In genomic region chr5:54717870-54718269, GRCh38 we compare ENCODE assay signal across 1 cellular context.
A peak's percentile ranks its signal among the peaks of the same experiment; 100 is the strongest.
TF ChIP-seq lines count a peak whose summit lies in the region.

No MANE protein-coding gene starts in this region.

TF ChIP-seq in GM12878, 131 proteins besides CTCF, POLR2A, EP300 and RAD21 (continued from another document):
- TF ChIP-seq IRF4 (IDR thresholded peaks at IDR 0.05; ENCODE audit: low read depth, low read length) (peak; percentile 55; the same call in 1 of the 2 replicates), BCL11A (IDR thresholded peaks at IDR 0.05; ENCODE audit: low read depth, low read length) (0 out of 2 replicates have a peak, but pooled peaks have one; percentile 40), TARDBP (IDR thresholded peaks at IDR 0.05; ENCODE audit: borderline replicate concordance) (no peak), RUNX3 (IDR thresholded peaks at IDR 0.05; ENCODE audit: low read length) (peak; percentile 45; the same call in 1 of the 2 replicates), ETV6 (conservative IDR thresholded peaks at IDR 0.05 in 1 of 2, IDR thresholded peaks at IDR 0.05 in 1 of 2; ENCODE audit: borderline replicate concordance in 1 of 2, low read depth in 1 of 2) (0 out of 4 replicates have a peak, but pooled peaks of 1 of the 2 experiments have one; percentile 9), WRNIP1 (IDR thresholded peaks at IDR 0.05; ENCODE audit: borderline replicate concordance, low read depth, low read length) (no peak), CEBPB (IDR thresholded peaks at IDR 0.05; ENCODE audit: borderline replicate concordance in 1 of 2, low read depth in 2 of 2, low read length in 2 of 2) (no peak), CREM (IDR thresholded peaks at IDR 0.05; ENCODE audit: low read depth) (peak; percentile 86), TCF7 (IDR thresholded peaks at IDR 0.05; ENCODE audit: borderline replicate concordance) (peak; percentile 78), CREB1 (IDR thresholded peaks at IDR 0.05; ENCODE audit: low read depth) (peak; percentile 79), JUNB (IDR thresholded peaks at IDR 0.05) (peak; percentile 59), GABPA (IDR thresholded peaks at IDR 0.05; ENCODE audit: low read depth) (no peak), PAX8 (IDR thresholded peaks at IDR 0.05) (no peak), TCF3 (IDR thresholded peaks at IDR 0.05; ENCODE audit: borderline replicate concordance, insufficient read depth, low read depth, low read length) (no peak)
TF ChIP-seq in GM12878: peak in this region for 13.
